Comparison of ENCODE assay signal across 19 cellular contexts in genomic region chr17:15083225-15083624, GRCh38.
"Had no signal": no experiment of that assay in that cellular context is flagged by ENCODE, and none has a peak within 500 bp of the region (broad histone marks: within the 10 kb centered on the region; RNA-seq: fewer than 3 reads in every experiment).

No MANE protein-coding gene starts in this region.

- H3K36me3 Mint-ChIP-seq: activated CD4-positive, alpha-beta memory T cell treated with anti-CD3 and anti-CD28 coated beads for 36 hours; activated CD8-positive, alpha-beta memory T cell treated with anti-CD3 and anti-CD28 coated beads, Interleukin-2, amount 10 ng/mL, durations not matched to agents 7 days and 5 days; natural killer cell treated with Interleukin-12 subunit alpha and Interleukin-12 subunit beta and Interleukin-15 and Interleukin-18, amount 100 ng/mL, for 72 hours; stimulated activated effector memory CD8-positive, alpha-beta T cell treated with anti-CD3 and anti-CD28 coated beads, Interleukin-12 subunit alpha, Interleukin-12 subunit beta, amount 100 ng/mL, for 72 hours had no signal

- H3K4me3 Mint-ChIP-seq: activated CD4-positive, alpha-beta memory T cell treated with anti-CD3 and anti-CD28 coated beads for 36 hours; activated CD8-positive, alpha-beta memory T cell treated with anti-CD3 and anti-CD28 coated beads, Interleukin-2, amount 10 ng/mL, durations not matched to agents 7 days and 5 days; activated naive CD4-positive, alpha-beta T cell treated with anti-CD3 and anti-CD28 coated beads for 36 hours; activated naive CD8-positive, alpha-beta T cell treated with anti-CD3 and anti-CD28 coated beads, Interleukin-2, amount 50 U/mL, for 24 hours; natural killer cell treated with Interleukin-12 subunit alpha and Interleukin-12 subunit beta and Interleukin-15 and Interleukin-18, amount 100 ng/mL, for 72 hours; stimulated activated effector memory CD8-positive, alpha-beta T cell treated with anti-CD3 and anti-CD28 coated beads, Interleukin-12 subunit alpha, Interleukin-12 subunit beta, amount 100 ng/mL, for 72 hours; T-helper 1 cell treated with Interleukin-12 subunit alpha and Interleukin-12 subunit beta and Interleukin-4 antibody, amounts not matched to agents 30 μg/mL and 1 μg/mL, for 36 hours had no signal

- H3K9me3 Mint-ChIP-seq: activated CD4-positive, alpha-beta memory T cell treated with anti-CD3 and anti-CD28 coated beads for 36 hours; activated naive CD4-positive, alpha-beta T cell treated with anti-CD3 and anti-CD28 coated beads for 36 hours; activated naive CD8-positive, alpha-beta T cell treated with anti-CD3 and anti-CD28 coated beads, Interleukin-2, amount 50 U/mL, for 24 hours; activated T-helper 2 cell treated with anti-CD3 and anti-CD28 coated beads, Interferon-gamma antibody, Interleukin-2, Interleukin-4, amounts not matched to agents 10 μg/mL and 5 μg/mL and 100 μg/mL, durations not matched to agents 14 hours and 24 hours and 36 hours; natural killer cell treated with Interleukin-12 subunit alpha and Interleukin-12 subunit beta and Interleukin-15 and Interleukin-18, amount 100 ng/mL, for 72 hours; stimulated activated effector memory CD8-positive, alpha-beta T cell treated with anti-CD3 and anti-CD28 coated beads, Interleukin-12 subunit alpha, Interleukin-12 subunit beta, amount 100 ng/mL, for 72 hours; T-helper 1 cell treated with Interleukin-12 subunit alpha and Interleukin-12 subunit beta and Interleukin-4 antibody, amounts not matched to agents 30 μg/mL and 1 μg/mL, for 36 hours had no signal

- H3K27ac Mint-ChIP-seq: activated CD4-positive, alpha-beta memory T cell treated with anti-CD3 and anti-CD28 coated beads for 36 hours; activated CD8-positive, alpha-beta memory T cell treated with anti-CD3 and anti-CD28 coated beads, Interleukin-2, amount 10 ng/mL, durations not matched to agents 7 days and 5 days; activated naive CD4-positive, alpha-beta T cell treated with anti-CD3 and anti-CD28 coated beads for 36 hours; activated naive CD8-positive, alpha-beta T cell treated with anti-CD3 and anti-CD28 coated beads, Interleukin-2, amount 50 U/mL, for 24 hours; activated T-helper 2 cell treated with anti-CD3 and anti-CD28 coated beads, Interferon-gamma antibody, Interleukin-2, Interleukin-4, amounts not matched to agents 10 μg/mL and 5 μg/mL and 100 μg/mL, durations not matched to agents 14 hours and 24 hours and 36 hours; natural killer cell treated with Interleukin-12 subunit alpha and Interleukin-12 subunit beta and Interleukin-15 and Interleukin-18, amount 100 ng/mL, for 72 hours; stimulated activated effector memory CD8-positive, alpha-beta T cell treated with anti-CD3 and anti-CD28 coated beads, Interleukin-12 subunit alpha, Interleukin-12 subunit beta, amount 100 ng/mL, for 72 hours; T-helper 1 cell treated with Interleukin-12 subunit alpha and Interleukin-12 subunit beta and Interleukin-4 antibody, amounts not matched to agents 30 μg/mL and 1 μg/mL, for 36 hours had no signal

- H3K4me1 Mint-ChIP-seq: activated CD8-positive, alpha-beta memory T cell treated with anti-CD3 and anti-CD28 coated beads, Interleukin-2, amount 10 ng/mL, durations not matched to agents 7 days and 5 days; activated naive CD8-positive, alpha-beta T cell treated with anti-CD3 and anti-CD28 coated beads, Interleukin-2, amount 50 U/mL, for 24 hours; stimulated activated effector memory CD8-positive, alpha-beta T cell treated with anti-CD3 and anti-CD28 coated beads, Interleukin-12 subunit alpha, Interleukin-12 subunit beta, amount 100 ng/mL, for 72 hours had no signal

- H3K4me3 ChIP-seq: coronary artery, pancreas, thoracic aorta, upper lobe of right lung had no signal

- H3K36me3 ChIP-seq: pancreas, thoracic aorta, upper lobe of right lung, WERI-Rb-1 had no signal

- ATAC-seq: activated CD8-positive, alpha-beta memory T cell treated with anti-CD3 and anti-CD28 coated beads, Interleukin-2, amount 10 ng/mL, durations not matched to agents 7 days and 5 days; activated naive CD8-positive, alpha-beta T cell treated with anti-CD3 and anti-CD28 coated beads, Interleukin-2, amount 50 U/mL, for 24 hours; left colon; natural killer cell treated with Interleukin-12 subunit alpha and Interleukin-12 subunit beta and Interleukin-15 and Interleukin-18, amount 100 ng/mL, for 72 hours; pancreas; stimulated activated effector memory CD8-positive, alpha-beta T cell treated with anti-CD3 and anti-CD28 coated beads, Interleukin-12 subunit alpha, Interleukin-12 subunit beta, amount 100 ng/mL, for 72 hours; upper lobe of right lung had no signal

- H3K9me3 ChIP-seq: pancreas, thoracic aorta, upper lobe of right lung had no signal

- H3K4me1 ChIP-seq: pancreas, upper lobe of right lung had no signal

- H3K27me3 Mint-ChIP-seq: activated CD8-positive, alpha-beta memory T cell treated with anti-CD3 and anti-CD28 coated beads, Interleukin-2, amount 10 ng/mL, durations not matched to agents 7 days and 5 days had no signal

- DNase-seq: activated CD4-positive, alpha-beta memory T cell treated with anti-CD3 and anti-CD28 coated beads for 36 hours; activated CD8-positive, alpha-beta memory T cell treated with anti-CD3 and anti-CD28 coated beads, Interleukin-2, amount 10 ng/mL, durations not matched to agents 7 days and 5 days; activated naive CD4-positive, alpha-beta T cell treated with anti-CD3 and anti-CD28 coated beads for 36 hours; activated naive CD8-positive, alpha-beta T cell treated with anti-CD3 and anti-CD28 coated beads, Interleukin-2, amount 50 U/mL, for 24 hours; activated T-cell treated with anti-CD3 and anti-CD28 coated beads, Interleukin-2, amount 50 U/mL, for 1 hour; aorta; effector CD8-positive, alpha-beta T cell; foreskin melanocyte; left colon; mammary epithelial cell; pancreas; upper lobe of right lung; WERI-Rb-1 had no signal

- H3K27me3 ChIP-seq: pancreas, upper lobe of right lung had no signal

- H3K27ac ChIP-seq: coronary artery, pancreas, thoracic aorta, upper lobe of right lung, WERI-Rb-1 had no signal
